ENCODE assay signal across 8 cellular contexts in the genomic region with DNA sequence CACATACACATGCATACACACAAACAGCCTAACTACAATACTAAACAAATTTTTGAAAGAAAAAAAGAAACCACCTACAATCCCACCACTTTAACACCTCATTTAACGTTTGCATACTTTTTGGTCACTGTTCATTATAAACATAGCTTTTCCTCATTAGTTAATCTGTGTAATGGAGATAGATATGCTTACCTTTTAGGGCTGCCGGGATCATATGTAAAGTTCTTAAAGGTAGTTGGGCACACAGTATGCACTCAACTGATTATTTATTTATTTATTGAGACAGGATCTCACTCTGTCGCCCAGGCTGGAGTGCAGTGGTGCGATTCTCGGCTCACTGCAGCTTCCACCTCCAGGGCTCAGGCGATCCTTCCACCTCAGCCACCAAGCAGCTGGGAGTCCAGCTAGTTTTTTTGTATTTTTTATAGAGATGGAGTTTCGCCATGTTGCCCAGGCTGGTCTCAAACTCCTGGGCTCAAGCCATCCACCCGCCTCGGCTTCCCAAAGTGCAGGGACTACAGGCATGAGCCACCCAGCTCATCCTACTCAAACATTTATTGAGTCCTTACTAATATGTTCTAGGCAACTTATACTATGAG. TPM values are rescaled to one million over a fixed set of nuclear protein-coding genes. Genes with fewer than 3 reads are reported as not detected.
DNase-seq lines count a peak whose midpoint lies in the region; ATAC-seq and TF ChIP-seq lines count a peak whose summit lies in the region.

No MANE protein-coding gene starts in this region.

- no peak overlapping the region for H4K91ac ChIP-seq in neuronal stem cell (ENCODE audit: low read depth, low read length, poor library complexity)

- H3K27ac ChIP-seq in CD8-positive, alpha-beta T cell (ENCODE audit: low read depth, low read length): peak overlapping the region; percentile 92
- H3K27ac ChIP-seq in PC-3 (ENCODE audit: low read length) (peak overlapping the region; percentile 55), epithelial cell of prostate (peak overlapping the region; percentile 96), neuronal stem cell (replicated peaks; ENCODE audit: low read length) (peak overlapping the region; percentile 50)

- H2BK15ac ChIP-seq in neuronal stem cell (ENCODE audit: low read length): peak overlapping the region; percentile 22

- H3K4me2 ChIP-seq in PC-3 (ENCODE audit: low read length): peak overlapping the region; percentile 79
- H3K4me2 ChIP-seq in neuronal stem cell (ENCODE audit: insufficient read depth, low read length, poor library complexity, severe bottlenecking): peak overlapping the region; percentile 38

- no peaks in the 10 kb centered on the region for H3K27me3 ChIP-seq in CD8-positive, alpha-beta T cell (ENCODE audit: insufficient read depth, low read length)
- H3K27me3 ChIP-seq in PC-3 (ENCODE audit: low read length) (no peaks in the 10 kb centered on the region), neuronal stem cell (ENCODE audit: control insufficient read depth in 3 of 3, insufficient read depth in 3 of 3, low read depth in 1 of 3, low read length in 3 of 3) (no peaks in the 10 kb centered on the region)

- H3K4me1 ChIP-seq in CD8-positive, alpha-beta T cell (ENCODE audit: insufficient read depth, low read length): peaks cover 30% of the 10 kb centered on the region
- H3K4me1 ChIP-seq in PC-3 (ENCODE audit: insufficient read depth, low read length): peaks cover 45% of the 10 kb centered on the region
- H3K4me1 ChIP-seq in neuronal stem cell (ENCODE audit: control insufficient read depth in 2 of 2, insufficient read depth in 1 of 2, low read depth in 1 of 2, low read length in 2 of 2): peaks cover 2 to 4% of the 10 kb centered on the region in 2 donors

- no peaks in the 10 kb centered on the region for H3F3A ChIP-seq in PC-3 (ENCODE audit: low read length, unreplicated experiment)

- no CpG with 5 or more reads among the region's 9 CpGs for WGBS in neuronal stem cell (ENCODE audit: extremely low coverage in 2 of 2, insufficient read length in 2 of 2, insufficient replicate concordance in 1 of 2), 2 donors

- no peaks in the 10 kb centered on the region for H3K36me3 ChIP-seq in CD8-positive, alpha-beta T cell (ENCODE audit: insufficient read depth, low read length)
- H3K36me3 ChIP-seq in PC-3 (ENCODE audit: low read depth, low read length): peaks cover 13% of the 10 kb centered on the region
- H3K36me3 ChIP-seq in neuronal stem cell (replicated peaks in 1 of 2; ENCODE audit: control insufficient read depth in 2 of 2, insufficient read depth in 2 of 2, low read length in 2 of 2): peaks cover 0 to 9% of the 10 kb centered on the region in 2 donors

- H3K9me2 ChIP-seq in PC-3 (replicated peaks; ENCODE audit: low read length): no peaks in the 10 kb centered on the region

- H3K27me3 Mint-ChIP-seq in CD8-positive, alpha-beta T cell (ENCODE audit: low read depth): no peaks in the 10 kb centered on the region

- intact Hi-C loops in CD8-positive, alpha-beta T cell (cut with DNase I, micrococcal nuclease): loop anchor here (2.0 to 10.0 kb wide), 13 partner anchors 22 to 1638 kb away; partner anchors contain the start of genes CTBS (in 2 of the 2), ODF2L (in 2 of the 2), GNG5 (in 1 of the 2) and HS2ST1 (in 1 of the 2)
- intact Hi-C loops in PC-3 (cut with micrococcal nuclease): no loop called here

- peak overlapping the region; percentile 86 for H3K4me3 Mint-ChIP-seq in CD8-positive, alpha-beta T cell

- H2AK5ac ChIP-seq in neuronal stem cell (ENCODE audit: low read depth, low read length): no peak overlapping the region

- H3K36me3 Mint-ChIP-seq in CD8-positive, alpha-beta T cell: peaks cover 17% of the 10 kb centered on the region

- H2AFZ ChIP-seq in PC-3 (ENCODE audit: low read length) (peak overlapping the region; percentile 26), neuronal stem cell (ENCODE audit: low read length) (peak overlapping the region; percentile 92)

- H3K27ac Mint-ChIP-seq in CD8-positive, alpha-beta T cell: peak overlapping the region; percentile 94

- TF ChIP-seq CTCF in CD8-positive, alpha-beta T cell (IDR thresholded peaks at IDR 0.05): no peak
- no peak for TF ChIP-seq CTCF in PC-3 (conservative IDR thresholded peaks at IDR 0.05; ENCODE audit: low read depth, low read length)

- CTCF ChIA-PET in CD8-positive, alpha-beta T cell (lab: Charles Lee): interaction anchor here (0.5 to 4.4 kb wide), 4 partner anchors 18 to 432 kb away, joined by 4 to 41 read pairs (median 20); partner anchors contain the start of gene C1orf52
- CTCF ChIA-PET in PC-3 (lab: Charles Lee): interaction anchor here (0.6 to 1.7 kb wide), 3 partner anchors 18 to 324 kb away, joined by 3 to 7 read pairs (median 4); partner anchors contain the start of gene C1orf52

- no peak overlapping the region for H2BK5ac ChIP-seq in neuronal stem cell (ENCODE audit: low read length)

- ATAC-seq in CD8-positive, alpha-beta T cell: no peak
- ATAC-seq in PC-3: no peak
- no peak for ATAC-seq in HG03457 (IDR thresholded peaks at IDR 0.05; ENCODE audit: unreplicated experiment)
- ATAC-seq in HG02852 (IDR thresholded peaks at IDR 0.05; ENCODE audit: unreplicated experiment): no peak
- no peak for ATAC-seq in GM18861 (IDR thresholded peaks at IDR 0.05; ENCODE audit: unreplicated experiment)
- ATAC-seq in HG03095 (IDR thresholded peaks at IDR 0.05; ENCODE audit: unreplicated experiment): no peak

- no peak overlapping the region for H3K18ac ChIP-seq in neuronal stem cell (ENCODE audit: low read length)

- H3K4ac ChIP-seq in neuronal stem cell (ENCODE audit: low read length): no peak overlapping the region

- no peak overlapping the region for H3K14ac ChIP-seq in neuronal stem cell (ENCODE audit: low read length)

- no peak overlapping the region for H4K8ac ChIP-seq in neuronal stem cell (ENCODE audit: low read depth, low read length)

- H3K79me2 ChIP-seq in PC-3 (ENCODE audit: low read length): peaks cover 42% of the 10 kb centered on the region

- no peak overlapping the region for H2BK120ac ChIP-seq in neuronal stem cell (ENCODE audit: low read depth, low read length)

- no peak overlapping the region for H3K23ac ChIP-seq in neuronal stem cell (ENCODE audit: low read depth, low read length, poor library complexity)

- no peaks in the 10 kb centered on the region for H3K9me3 Mint-ChIP-seq in CD8-positive, alpha-beta T cell

- TSS peak; percentile 72 for BruUV-seq in PC-3 (replicated peaks; lab: Mats Ljungman, UMichigan)

- POLR2A ChIA-PET in CD8-positive, alpha-beta T cell (lab: Charles Lee): interaction anchor here (0.7 to 3.4 kb wide), 18 partner anchors 8 to 771 kb away, joined by 3 to 35 read pairs (median 4); partner anchors contain the start of genes C1orf52, GNG5, SPATA1 and SYDE2
- POLR2A ChIA-PET in PC-3 (lab: Charles Lee; ENCODE audit: unreplicated experiment): interaction anchor here (0.5 to 1.3 kb wide), 10 partner anchors 13 to 388 kb away, joined by 3 to 9 read pairs (median 4); partner anchors contain the start of genes C1orf52 and CCN1

- DNase-seq in CD8-positive, alpha-beta T cell: no peak
- no peak for DNase-seq in PC-3
- DNase-seq in epithelial cell of prostate (ENCODE audit: low read depth, low spot score): no peak
- DNase-seq in neuronal stem cell (ENCODE audit: low spot score): no peak

- peaks cover 24% of the 10 kb centered on the region for H4K20me1 ChIP-seq in PC-3 (ENCODE audit: low read length)

- H3K4me3 ChIP-seq in CD8-positive, alpha-beta T cell (ENCODE audit: low read depth, low read length): peak overlapping the region; percentile 56
- H3K4me3 ChIP-seq in PC-3 (ENCODE audit: low read length) (peak overlapping the region; percentile 89), neuronal stem cell (ENCODE audit: low read length in 2 of 2) (peak overlapping the region; percentile 82 to 90)

- peaks cover 42% of the 10 kb centered on the region for H3K4me1 Mint-ChIP-seq in CD8-positive, alpha-beta T cell (ENCODE audit: low read depth)

- H2BK12ac ChIP-seq in neuronal stem cell (ENCODE audit: low read length): no peak overlapping the region

- peak overlapping the region; percentile 30 for H3K9ac ChIP-seq in PC-3 (ENCODE audit: low read length)
- no peak overlapping the region for H3K9ac ChIP-seq in neuronal stem cell (ENCODE audit: low read depth, low read length, poor library complexity)

- no peaks in the 10 kb centered on the region for H3K79me1 ChIP-seq in neuronal stem cell (ENCODE audit: low read depth, low read length)

- no peaks in the 10 kb centered on the region for H3K9me3 ChIP-seq in CD8-positive, alpha-beta T cell (ENCODE audit: low read length)
- H3K9me3 ChIP-seq in PC-3 (ENCODE audit: low read length): no peaks in the 10 kb centered on the region
- no peaks in the 10 kb centered on the region for H3K9me3 ChIP-seq in neuronal stem cell (replicated peaks in 1 of 2; ENCODE audit: control insufficient read depth in 2 of 2, insufficient read depth in 1 of 2, low read depth in 1 of 2, low read length in 2 of 2)

RNA-seq across cellular contexts. Expression of gene BCL10, which starts 0.7 kb away (rescaled TPM):
- total RNA-seq in CD8-positive, alpha-beta T cell: 10 to 100 TPM; 48.2 to 51.7 TPM
- 28.1 and 29.9 TPM in 2 replicates for total RNA-seq in PC-3 (2014; rRNA removed)
- 8.7 TPM for polyA plus RNA-seq in neuronal stem cell (2013, experiment 1 of 2)
- polyA plus RNA-seq in neuronal stem cell (2013, experiment 2 of 2): 8.7 TPM

RNA-seq across cellular contexts. Expression of gene C1orf52, which starts 17.7 kb away (rescaled TPM):
- 10 to 100 TPM; 70.7 to 74.4 TPM for total RNA-seq in CD8-positive, alpha-beta T cell
- total RNA-seq in PC-3 (2014; rRNA removed): 59.9 and 61.0 TPM in 2 replicates
- 34.5 TPM for polyA plus RNA-seq in neuronal stem cell (2013, experiment 1 of 2)
- 35.0 TPM for polyA plus RNA-seq in neuronal stem cell (2013, experiment 2 of 2)
